Comparison of ENCODE assay signal across 1 cellular context in the genomic region with DNA sequence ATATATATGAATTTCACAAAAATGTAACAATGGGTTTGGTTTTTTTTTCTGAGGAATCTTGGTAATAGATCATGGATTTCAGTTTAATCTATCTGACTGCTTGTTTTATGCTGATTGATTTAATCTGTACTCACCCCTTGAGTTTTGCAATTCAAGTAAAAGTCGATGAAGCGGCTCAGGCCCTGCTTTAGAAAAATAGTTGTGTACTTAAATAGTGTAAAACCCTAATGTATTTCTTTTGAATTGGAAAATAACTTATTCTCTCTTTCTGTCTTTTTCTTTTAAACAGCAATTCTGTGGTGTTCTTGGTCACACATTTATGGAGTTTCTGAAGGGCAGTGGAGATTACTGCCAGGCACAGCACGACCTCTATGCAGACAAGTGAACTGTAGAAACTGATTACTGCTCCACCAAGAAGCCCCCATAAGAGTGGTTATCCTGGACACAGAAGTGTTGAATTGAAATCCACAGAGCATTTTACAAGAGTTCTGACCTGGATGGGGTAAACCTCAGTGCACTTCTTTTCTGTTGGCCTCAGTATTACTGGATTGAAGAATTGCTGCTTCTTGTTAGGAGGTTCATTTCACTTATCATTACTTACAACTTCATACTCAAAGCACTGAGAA.
TF ChIP-seq lines count a peak whose summit lies in the region.

No MANE protein-coding gene starts in this region.

TF ChIP-seq in K562, 482 proteins besides CTCF, POLR2A, EP300 and RAD21:
- TF ChIP-seq RBFOX2 (IDR thresholded peaks at IDR 0.05; ENCODE audit: low read depth, low read length), result 0 out of 2 replicates have a peak, but pooled peaks have one; percentile 3
- TF ChIP-seq, protein P1, sequence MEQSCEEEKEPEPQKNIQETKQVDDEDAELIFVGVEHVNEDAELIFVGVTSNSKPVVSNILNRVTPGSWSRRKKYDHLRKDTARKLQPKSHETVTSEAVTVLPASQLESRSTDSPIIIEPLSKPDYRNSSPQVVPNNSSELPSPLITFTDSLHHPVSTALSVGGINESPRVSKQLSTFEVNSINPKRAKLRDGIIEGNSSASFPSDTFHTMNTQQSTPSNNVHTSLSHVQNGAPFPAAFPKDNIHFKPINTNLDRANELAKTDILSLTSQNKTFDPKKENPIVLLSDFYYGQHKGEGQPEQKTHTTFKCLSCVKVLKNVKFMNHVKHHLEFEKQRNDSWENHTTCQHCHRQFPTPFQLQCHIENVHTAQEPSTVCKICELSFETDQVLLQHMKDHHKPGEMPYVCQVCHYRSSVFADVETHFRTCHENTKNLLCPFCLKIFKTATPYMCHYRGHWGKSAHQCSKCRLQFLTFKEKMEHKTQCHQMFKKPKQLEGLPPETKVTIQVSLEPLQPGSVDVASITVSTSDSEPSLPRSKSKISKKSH (CRISPR knock-in tag; IDR thresholded peaks at IDR 0.05), result no peak
